ENCODE assay signal across 34 cellular contexts in genomic region chr10:16884485-16884884, GRCh38.
"Had no signal": no experiment of that assay in that cellular context is flagged by ENCODE, and none has a peak within 500 bp of the region (broad histone marks: within the 10 kb centered on the region; RNA-seq: fewer than 3 reads in every experiment).

No MANE protein-coding gene starts in this region.

- H3K4me3 Mint-ChIP-seq: activated B cell treated with CpG ODN at 0.5 μM for 24 hours; activated CD4-positive, alpha-beta memory T cell treated with anti-CD3 and anti-CD28 coated beads for 36 hours; activated CD4-positive, alpha-beta T cell treated with anti-CD3 and anti-CD28 coated beads, Interleukin-2, amount 10 ng/mL, durations not matched to agents 24 days and 14 days; activated CD8-positive, alpha-beta T cell treated with anti-CD3 and anti-CD28 coated beads for 36 hours; activated naive CD4-positive, alpha-beta T cell treated with anti-CD3 and anti-CD28 coated beads for 36 hours; activated naive CD8-positive, alpha-beta T cell treated with anti-CD3 and anti-CD28 coated beads for 36 hours; activated T-cell treated with anti-CD3 and anti-CD28 coated beads, Interleukin-2, amount 50 U/mL, for 4 hours; activated T-cell treated with anti-CD3 and anti-CD28 coated beads, Interleukin-2, amount 50 U/mL, for 72 hours; activated T-helper 1 cell treated with anti-CD3 and anti-CD28 coated beads, Interleukin-12 subunit alpha, Interleukin-12 subunit beta, Interleukin-2, Interleukin-4 antibody, amounts not matched to agents 30 ng/mL and 10 ng/mL and 1 ng/mL, durations not matched to agents 14 hours and 24 hours and 36 hours; activated T-helper 17 cell treated with anti-CD3 and anti-CD28 coated beads, Interleukin-2, amount 50 U/mL, for 72 hours; central memory CD8-positive, alpha-beta T cell; T-helper 2 cell treated with Interferon-gamma antibody and Interleukin-4, amounts not matched to agents 5 μg/mL and 100 μg/mL, for 36 hours had no signal

- H3K27ac ChIP-seq: adrenal gland, body of pancreas, brain microvascular endothelial cell, breast epithelium, VCaP had no signal

- H3K4me1 ChIP-seq: adrenal gland, body of pancreas, breast epithelium had no signal

- H3K36me3 Mint-ChIP-seq: activated naive CD4-positive, alpha-beta T cell treated with anti-CD3 and anti-CD28 coated beads, Interleukin-2, amount 50 U/mL, for 72 hours had no signal

- H3K36me3 ChIP-seq: adrenal gland, brain microvascular endothelial cell, breast epithelium had no signal

- DNase-seq: activated B cell treated with CpG ODN at 0.5 μM for 24 hours; activated CD4-positive, alpha-beta memory T cell treated with anti-CD3 and anti-CD28 coated beads for 36 hours; activated CD4-positive, alpha-beta T cell treated with anti-CD3 and anti-CD28 coated beads for 4 hours; activated CD4-positive, alpha-beta T cell treated with anti-CD3 and anti-CD28 coated beads, Interleukin-2, amount 10 ng/mL, durations not matched to agents 24 days and 14 days; activated CD4-positive, alpha-beta T cell treated with anti-CD3 and anti-CD28 coated beads, Interleukin-2, amount 50 U/mL, for 1 hour; activated CD4-positive, alpha-beta T cell treated with anti-CD3 and anti-CD28 coated beads, Interleukin-2, amount 50 U/mL, for 4 hours; activated CD4-positive, CD25-positive, alpha-beta regulatory T cell treated with anti-CD3 and anti-CD28 coated beads, Interleukin-2, amount 50 U/mL, for 72 hours; activated CD8-positive, alpha-beta memory T cell treated with anti-CD3 and anti-CD28 coated beads, Interleukin-2, amount 50 U/mL, for 4 hours; activated CD8-positive, alpha-beta T cell treated with anti-CD3 and anti-CD28 coated beads for 36 hours; activated effector memory CD4-positive, alpha-beta T cell treated with anti-CD3 and anti-CD28 coated beads, Interleukin-2, amount 50 U/mL, for 16 hours; activated gamma-delta T cell treated with Interleukin-2 at 50 U/mL for 16 hours; activated naive CD4-positive, alpha-beta T cell; activated naive CD4-positive, alpha-beta T cell treated with anti-CD3 and anti-CD28 coated beads for 36 hours; activated naive CD4-positive, alpha-beta T cell treated with anti-CD3 and anti-CD28 coated beads, Interleukin-2, amount 50 U/mL, for 16 hours; activated naive CD8-positive, alpha-beta T cell treated with anti-CD3 and anti-CD28 coated beads for 36 hours; activated T-cell treated with anti-CD3 and anti-CD28 coated beads for 4 hours; activated T-cell treated with anti-CD3 and anti-CD28 coated beads, Interleukin-2, amount 50 U/mL, for 1 hour; activated T-cell treated with anti-CD3 and anti-CD28 coated beads, Interleukin-2, amount 50 U/mL, for 4 hours; activated T-cell treated with anti-CD3 and anti-CD28 coated beads, Interleukin-2, amount 50 U/mL, for 72 hours; adrenal gland; amniotic stem cell; aorta; body of pancreas; brain microvascular endothelial cell; cerebellar nuclear complex; T-helper 2 cell; T-helper 9 cell had no signal

- H3K9me3 ChIP-seq: adrenal gland, body of pancreas, breast epithelium had no signal

- H3K4me1 Mint-ChIP-seq: activated B cell treated with CpG ODN at 0.5 μM for 24 hours; activated CD4-positive, alpha-beta T cell treated with anti-CD3 and anti-CD28 coated beads, Interleukin-2, amount 10 ng/mL, durations not matched to agents 24 days and 14 days; activated naive CD8-positive, alpha-beta T cell treated with anti-CD3 and anti-CD28 coated beads for 36 hours; activated T-helper 17 cell treated with anti-CD3 and anti-CD28 coated beads, Interleukin-2, amount 50 U/mL, for 72 hours; central memory CD8-positive, alpha-beta T cell had no signal

- H3K9me3 Mint-ChIP-seq: activated B cell treated with CpG ODN at 0.5 μM for 24 hours; activated CD4-positive, alpha-beta memory T cell treated with anti-CD3 and anti-CD28 coated beads for 36 hours; activated CD4-positive, alpha-beta T cell treated with anti-CD3 and anti-CD28 coated beads, Interleukin-2, amount 10 ng/mL, durations not matched to agents 24 days and 14 days; activated CD8-positive, alpha-beta T cell treated with anti-CD3 and anti-CD28 coated beads for 36 hours; activated naive CD4-positive, alpha-beta T cell treated with anti-CD3 and anti-CD28 coated beads for 36 hours; activated naive CD4-positive, alpha-beta T cell treated with anti-CD3 and anti-CD28 coated beads, Interleukin-2, amount 50 U/mL, for 72 hours; activated naive CD8-positive, alpha-beta T cell treated with anti-CD3 and anti-CD28 coated beads for 36 hours; activated T-cell treated with anti-CD3 and anti-CD28 coated beads, Interleukin-2, amount 50 U/mL, for 4 hours; activated T-helper 1 cell treated with anti-CD3 and anti-CD28 coated beads, Interleukin-12 subunit alpha, Interleukin-12 subunit beta, Interleukin-2, Interleukin-4 antibody, amounts not matched to agents 30 ng/mL and 10 ng/mL and 1 ng/mL, durations not matched to agents 14 hours and 24 hours and 36 hours; central memory CD8-positive, alpha-beta T cell; T-helper 2 cell treated with Interferon-gamma antibody and Interleukin-4, amounts not matched to agents 5 μg/mL and 100 μg/mL, for 36 hours had no signal

- H3K4me3 ChIP-seq: adrenal gland, body of pancreas, breast epithelium had no signal

- H3K27me3 Mint-ChIP-seq: activated CD4-positive, alpha-beta memory T cell treated with anti-CD3 and anti-CD28 coated beads for 36 hours; activated CD8-positive, alpha-beta T cell treated with anti-CD3 and anti-CD28 coated beads for 36 hours; activated naive CD8-positive, alpha-beta T cell treated with anti-CD3 and anti-CD28 coated beads for 36 hours; activated T-helper 17 cell treated with anti-CD3 and anti-CD28 coated beads, Interleukin-2, amount 50 U/mL, for 72 hours; central memory CD8-positive, alpha-beta T cell had no signal

- H3K27me3 ChIP-seq: adrenal gland, body of pancreas, brain microvascular endothelial cell, breast epithelium had no signal

- H3K27ac Mint-ChIP-seq: activated B cell treated with CpG ODN at 0.5 μM for 24 hours; activated CD4-positive, alpha-beta memory T cell treated with anti-CD3 and anti-CD28 coated beads for 36 hours; activated CD4-positive, alpha-beta T cell treated with anti-CD3 and anti-CD28 coated beads, Interleukin-2, amount 10 ng/mL, durations not matched to agents 24 days and 14 days; activated CD8-positive, alpha-beta T cell treated with anti-CD3 and anti-CD28 coated beads for 36 hours; activated naive CD4-positive, alpha-beta T cell treated with anti-CD3 and anti-CD28 coated beads for 36 hours; activated naive CD4-positive, alpha-beta T cell treated with anti-CD3 and anti-CD28 coated beads, Interleukin-2, amount 50 U/mL, for 72 hours; activated naive CD8-positive, alpha-beta T cell treated with anti-CD3 and anti-CD28 coated beads for 36 hours; activated T-cell treated with anti-CD3 and anti-CD28 coated beads, Interleukin-2, amount 50 U/mL, for 72 hours; activated T-helper 1 cell treated with anti-CD3 and anti-CD28 coated beads, Interleukin-12 subunit alpha, Interleukin-12 subunit beta, Interleukin-2, Interleukin-4 antibody, amounts not matched to agents 30 ng/mL and 10 ng/mL and 1 ng/mL, durations not matched to agents 14 hours and 24 hours and 36 hours; activated T-helper 17 cell treated with anti-CD3 and anti-CD28 coated beads, Interleukin-2, amount 50 U/mL, for 72 hours; T-helper 2 cell treated with Interferon-gamma antibody and Interleukin-4, amounts not matched to agents 5 μg/mL and 100 μg/mL, for 36 hours had no signal

- ATAC-seq: activated CD8-positive, alpha-beta T cell treated with anti-CD3 and anti-CD28 coated beads for 36 hours; activated naive CD4-positive, alpha-beta T cell treated with anti-CD3 and anti-CD28 coated beads, Interleukin-2, amount 50 U/mL, for 72 hours; activated T-cell treated with anti-CD3 and anti-CD28 coated beads, Interleukin-2, amount 50 U/mL, for 4 hours; activated T-cell treated with anti-CD3 and anti-CD28 coated beads, Interleukin-2, amount 50 U/mL, for 72 hours; activated T-helper 17 cell treated with anti-CD3 and anti-CD28 coated beads, Interleukin-2, amount 50 U/mL, for 72 hours; body of pancreas had no signal
